In the genomic region with DNA sequence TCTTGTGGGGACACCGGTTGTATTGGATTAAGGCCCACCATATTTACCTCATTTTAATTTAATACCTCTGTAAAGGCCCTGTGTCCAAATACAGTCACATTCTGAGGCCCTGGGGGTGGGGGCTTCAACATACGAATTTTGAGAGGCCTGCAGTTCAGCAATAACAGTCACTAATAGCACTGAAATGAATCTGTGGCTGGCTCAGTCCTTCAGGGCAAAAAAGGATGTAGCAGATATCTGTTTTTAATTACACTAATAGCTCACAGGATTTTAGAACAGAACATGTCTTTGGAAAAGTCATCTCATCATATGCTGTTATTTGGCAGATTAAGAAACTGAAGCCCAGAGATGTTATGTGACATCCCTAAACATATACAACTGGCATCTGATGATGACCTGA, we compare ENCODE assay signal across 18 cellular contexts.
"Had no signal": no experiment of that assay in that cellular context is flagged by ENCODE, and none has a peak within 500 bp of the region (broad histone marks: within the 10 kb centered on the region; RNA-seq: fewer than 3 reads in every experiment).

No MANE protein-coding gene starts in this region.

- ATAC-seq: foreskin keratinocyte; left lobe of liver; mucosa of descending colon; naive thymus-derived CD8-positive, alpha-beta T cell; sciatic nerve; stimulated activated naive B cell treated with anti-CD40 and anti-IgM and Interleukin-4, amounts not matched to agents 10 μg/mL and 1 μg/mL and 100 μg/mL, for 72 hours had no signal

- H3K4me3 ChIP-seq: dorsolateral prefrontal cortex, mucosa of descending colon, stomach, thoracic aorta, transverse colon had no signal

- H3K27me3 ChIP-seq: foreskin keratinocyte, stomach, transverse colon had no signal

- H3K36me3 ChIP-seq: stomach, thoracic aorta, transverse colon had no signal

- DNase-seq: cortex of kidney; dorsolateral prefrontal cortex; effector CD8-positive, alpha-beta T cell; foreskin keratinocyte; islet precursor cell; mammary epithelial cell; mucosa of descending colon; naive thymus-derived CD8-positive, alpha-beta T cell; posterior cingulate gyrus; stimulated activated CD4-positive, alpha-beta T cell treated with anti-CD3 and anti-CD28 coated beads, Interleukin-2, amount 100 ng/mL, for 24 hours; stimulated activated CD4-positive, alpha-beta T cell treated with anti-CD3 and anti-CD28 coated beads, Interleukin-4, amount 100 ng/mL, for 4 hours; stimulated activated naive B cell treated with anti-CD40 and anti-IgM and Interleukin-4, amounts not matched to agents 10 μg/mL and 1 μg/mL and 100 μg/mL, for 72 hours; stomach; substantia nigra; transverse colon had no signal

- H3K9me3 ChIP-seq: thoracic aorta had no signal

- H3K27ac ChIP-seq: dorsolateral prefrontal cortex, foreskin keratinocyte, stomach, thoracic aorta, transverse colon had no signal

- H3K4me1 ChIP-seq: foreskin keratinocyte, transverse colon had no signal
